ENCODE assay signal across 24 cellular contexts in the genomic region with DNA sequence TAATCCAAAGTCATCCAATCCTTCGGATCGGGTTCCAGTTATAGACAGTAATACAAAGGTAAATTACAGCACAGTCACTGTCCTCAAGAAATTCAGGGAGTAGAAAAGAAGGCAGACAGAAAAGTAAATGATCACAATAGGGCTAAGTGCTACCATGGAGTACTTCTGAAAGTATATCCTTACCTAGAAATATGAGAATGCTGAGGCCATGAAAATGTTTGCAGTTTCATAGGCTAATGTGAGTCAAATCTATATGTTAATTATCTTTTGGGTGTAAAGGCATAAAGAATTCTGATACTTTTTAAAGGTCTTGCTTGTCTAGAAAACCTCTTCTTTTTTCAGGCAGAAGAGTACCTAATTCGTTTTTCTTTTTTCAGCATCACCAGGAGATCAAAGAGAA.
"Had no signal": no experiment of that assay in that cellular context is flagged by ENCODE, and none has a peak within 500 bp of the region (broad histone marks: within the 10 kb centered on the region; RNA-seq: fewer than 3 reads in every experiment).

No MANE protein-coding gene starts in this region.

- H3K27ac Mint-ChIP-seq: nephron; T-helper 1 cell treated with Interleukin-12 subunit alpha and Interleukin-12 subunit beta and Interleukin-4 antibody, amounts not matched to agents 30 μg/mL and 1 μg/mL, for 36 hours had no signal

- DNase-seq: activated CD4-positive, alpha-beta T cell treated with anti-CD3 and anti-CD28 coated beads, Interleukin-2, amount 50 U/mL, for 4 hours; activated CD4-positive, CD25-positive, alpha-beta regulatory T cell treated with anti-CD3 and anti-CD28 coated beads, Interleukin-2, amount 50 U/mL, for 72 hours; activated gamma-delta T cell treated with Interleukin-2 at 50 U/mL for 16 hours; amygdala; caudate nucleus; cortex of kidney; effector memory CD8-positive, alpha-beta T cell; erythroblast; gastrocnemius medialis; glutamatergic neuron; islet precursor cell; left ventricle myocardium inferior; posterior cingulate gyrus; right cardiac atrium; SK-N-SH; stimulated activated CD4-positive, alpha-beta T cell treated with anti-CD3 and anti-CD28 coated beads, Interleukin-15, amount 100 ng/mL, for 24 hours; stimulated activated CD4-positive, alpha-beta T cell treated with anti-CD3 and anti-CD28 coated beads, Interleukin-2, amount 100 ng/mL, for 24 hours; stimulated activated naive CD4-positive, alpha-beta T cell; SW 1271; T1000; trophoblast cell; WERI-Rb-1 had no signal

- ATAC-seq: effector memory CD8-positive, alpha-beta T cell; gastrocnemius medialis; right cardiac atrium had no signal

- H3K4me1 Mint-ChIP-seq: nephron had no signal

- H3K27me3 Mint-ChIP-seq: effector memory CD8-positive, alpha-beta T cell had no signal

- H3K4me3 Mint-ChIP-seq: effector memory CD8-positive, alpha-beta T cell; nephron; T-helper 1 cell treated with Interleukin-12 subunit alpha and Interleukin-12 subunit beta and Interleukin-4 antibody, amounts not matched to agents 30 μg/mL and 1 μg/mL, for 36 hours had no signal

- H3K9me3 Mint-ChIP-seq: effector memory CD8-positive, alpha-beta T cell; nephron; T-helper 1 cell treated with Interleukin-12 subunit alpha and Interleukin-12 subunit beta and Interleukin-4 antibody, amounts not matched to agents 30 μg/mL and 1 μg/mL, for 36 hours had no signal
